1 cellular context compared by ENCODE assay signal in the genomic region with DNA sequence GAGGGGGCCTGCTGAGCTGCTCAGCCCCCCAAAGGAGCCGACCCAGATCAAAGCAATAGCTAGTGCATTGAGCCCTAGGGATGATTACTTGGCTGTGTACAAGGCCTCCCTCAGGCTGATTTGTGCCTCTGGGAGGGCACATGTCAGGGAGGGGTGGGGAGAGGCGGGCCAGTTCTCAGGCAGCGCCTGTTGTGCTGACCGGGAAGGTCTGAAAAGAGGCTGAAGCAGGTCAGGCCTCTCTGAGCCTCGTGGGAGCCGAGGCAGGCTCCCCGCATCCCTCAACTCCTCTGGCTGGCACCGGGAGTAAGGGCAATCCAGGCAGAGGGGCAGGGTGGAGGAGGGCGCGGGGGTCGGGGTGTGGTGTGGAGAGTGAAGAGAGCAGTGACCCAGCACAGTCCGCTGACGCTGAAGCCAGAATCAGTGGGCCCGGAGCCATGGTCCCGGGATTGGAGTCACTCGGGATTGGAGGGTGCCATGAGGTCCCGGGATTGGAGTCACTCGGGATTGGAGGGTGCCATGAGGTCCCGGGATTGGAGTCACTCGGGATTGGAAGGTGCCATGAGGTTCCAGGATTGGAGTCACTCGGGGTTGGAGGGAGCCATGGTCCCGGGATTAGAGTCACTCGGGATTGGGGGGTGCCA.
TF ChIP-seq lines count a peak whose summit lies in the region.

No MANE protein-coding gene starts in this region.

TF ChIP-seq in HepG2, 621 proteins besides CTCF, POLR2A, EP300 and RAD21:
- TF ChIP-seq LCORL (IDR thresholded peaks at IDR 0.05) (no peak), LCORL (CRISPR knock-in tag; IDR thresholded peaks at IDR 0.05) (no peak), ZNF768 (CRISPR knock-in tag; IDR thresholded peaks at IDR 0.05) (peak; percentile 17; the same call in 1 of the 2 replicates), ZNF253 (CRISPR knock-in tag; IDR thresholded peaks at IDR 0.05; ENCODE audit: borderline replicate concordance) (no peak), ZNF816 (CRISPR knock-in tag; IDR thresholded peaks at IDR 0.05; ENCODE audit: borderline replicate concordance) (no peak), JARID2 (CRISPR knock-in tag; IDR thresholded peaks at IDR 0.05; ENCODE audit: insufficient replicate concordance) (no peak), NRL (CRISPR knock-in tag; IDR thresholded peaks at IDR 0.05; ENCODE audit: borderline replicate concordance) (no peak), NFKB2 (CRISPR knock-in tag; IDR thresholded peaks at IDR 0.05; ENCODE audit: borderline replicate concordance) (0 out of 2 replicates have a peak, but pooled peaks have one; percentile 25), KDM5A (IDR thresholded peaks at IDR 0.05; ENCODE audit: borderline replicate concordance, low read length) (no peak), AGO2 (optimal IDR thresholded peaks at IDR 0.05; ENCODE audit: low read depth, low read length) (peak; percentile 96), ZKSCAN5 (CRISPR knock-in tag; IDR thresholded peaks at IDR 0.05) (no peak), PAF1 (CRISPR knock-in tag; IDR thresholded peaks at IDR 0.05) (0 out of 2 replicates have a peak, but pooled peaks have one; percentile 27), RBM22 (optimal IDR thresholded peaks at IDR 0.05; ENCODE audit: low read length) (peak; percentile 68), ZNF563 (CRISPR knock-in tag; IDR thresholded peaks at IDR 0.05) (no peak), ZNF121 (CRISPR knock-in tag; IDR thresholded peaks at IDR 0.05) (no peak), POLR2G (IDR thresholded peaks at IDR 0.05; ENCODE audit: low read depth, low read length) (peak; percentile 56), FOXA1 (IDR thresholded peaks at IDR 0.05) (no peak), FOXA1 (CRISPR knock-in tag; IDR thresholded peaks at IDR 0.05) (0 out of 2 replicates have a peak, but pooled peaks have one; percentile 14), RBFOX2 (IDR thresholded peaks at IDR 0.05; ENCODE audit: low read depth, low read length) (peak; percentile 44; the same call in 1 of the 2 replicates), ZSCAN25 (CRISPR knock-in tag; IDR thresholded peaks at IDR 0.05) (peak; percentile 77), ZNF256 (CRISPR knock-in tag; conservative IDR thresholded peaks at IDR 0.05) (no peak), HDAC6 (IDR thresholded peaks at IDR 0.05; ENCODE audit: low read depth, low read length) (no peak), POLR2AphosphoS5 (IDR thresholded peaks at IDR 0.05; ENCODE audit: low read depth, low read length) (peak; percentile 46; the same call in 1 of the 2 replicates), HHEX (CRISPR knock-in tag; IDR thresholded peaks at IDR 0.05) (no peak), JUND (CRISPR knock-in tag; IDR thresholded peaks at IDR 0.05) (no peak)
- TF ChIP-seq, protein P1, sequence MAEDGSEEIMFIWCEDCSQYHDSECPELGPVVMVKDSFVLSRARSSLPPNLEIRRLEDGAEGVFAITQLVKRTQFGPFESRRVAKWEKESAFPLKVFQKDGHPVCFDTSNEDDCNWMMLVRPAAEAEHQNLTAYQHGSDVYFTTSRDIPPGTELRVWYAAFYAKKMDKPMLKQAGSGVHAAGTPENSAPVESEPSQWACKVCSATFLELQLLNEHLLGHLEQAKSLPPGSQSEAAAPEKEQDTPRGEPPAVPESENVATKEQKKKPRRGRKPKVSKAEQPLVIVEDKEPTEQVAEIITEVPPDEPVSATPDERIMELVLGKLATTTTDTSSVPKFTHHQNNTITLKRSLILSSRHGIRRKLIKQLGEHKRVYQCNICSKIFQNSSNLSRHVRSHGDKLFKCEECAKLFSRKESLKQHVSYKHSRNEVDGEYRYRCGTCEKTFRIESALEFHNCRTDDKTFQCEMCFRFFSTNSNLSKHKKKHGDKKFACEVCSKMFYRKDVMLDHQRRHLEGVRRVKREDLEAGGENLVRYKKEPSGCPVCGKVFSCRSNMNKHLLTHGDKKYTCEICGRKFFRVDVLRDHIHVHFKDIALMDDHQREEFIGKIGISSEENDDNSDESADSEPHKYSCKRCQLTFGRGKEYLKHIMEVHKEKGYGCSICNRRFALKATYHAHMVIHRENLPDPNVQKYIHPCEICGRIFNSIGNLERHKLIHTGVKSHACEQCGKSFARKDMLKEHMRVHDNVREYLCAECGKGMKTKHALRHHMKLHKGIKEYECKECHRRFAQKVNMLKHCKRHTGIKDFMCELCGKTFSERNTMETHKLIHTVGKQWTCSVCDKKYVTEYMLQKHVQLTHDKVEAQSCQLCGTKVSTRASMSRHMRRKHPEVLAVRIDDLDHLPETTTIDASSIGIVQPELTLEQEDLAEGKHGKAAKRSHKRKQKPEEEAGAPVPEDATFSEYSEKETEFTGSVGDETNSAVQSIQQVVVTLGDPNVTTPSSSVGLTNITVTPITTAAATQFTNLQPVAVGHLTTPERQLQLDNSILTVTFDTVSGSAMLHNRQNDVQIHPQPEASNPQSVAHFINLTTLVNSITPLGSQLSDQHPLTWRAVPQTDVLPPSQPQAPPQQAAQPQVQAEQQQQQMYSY (CRISPR knock-in tag; IDR thresholded peaks at IDR 0.05) = peak; percentile 83
- TF ChIP-seq, protein P2, sequence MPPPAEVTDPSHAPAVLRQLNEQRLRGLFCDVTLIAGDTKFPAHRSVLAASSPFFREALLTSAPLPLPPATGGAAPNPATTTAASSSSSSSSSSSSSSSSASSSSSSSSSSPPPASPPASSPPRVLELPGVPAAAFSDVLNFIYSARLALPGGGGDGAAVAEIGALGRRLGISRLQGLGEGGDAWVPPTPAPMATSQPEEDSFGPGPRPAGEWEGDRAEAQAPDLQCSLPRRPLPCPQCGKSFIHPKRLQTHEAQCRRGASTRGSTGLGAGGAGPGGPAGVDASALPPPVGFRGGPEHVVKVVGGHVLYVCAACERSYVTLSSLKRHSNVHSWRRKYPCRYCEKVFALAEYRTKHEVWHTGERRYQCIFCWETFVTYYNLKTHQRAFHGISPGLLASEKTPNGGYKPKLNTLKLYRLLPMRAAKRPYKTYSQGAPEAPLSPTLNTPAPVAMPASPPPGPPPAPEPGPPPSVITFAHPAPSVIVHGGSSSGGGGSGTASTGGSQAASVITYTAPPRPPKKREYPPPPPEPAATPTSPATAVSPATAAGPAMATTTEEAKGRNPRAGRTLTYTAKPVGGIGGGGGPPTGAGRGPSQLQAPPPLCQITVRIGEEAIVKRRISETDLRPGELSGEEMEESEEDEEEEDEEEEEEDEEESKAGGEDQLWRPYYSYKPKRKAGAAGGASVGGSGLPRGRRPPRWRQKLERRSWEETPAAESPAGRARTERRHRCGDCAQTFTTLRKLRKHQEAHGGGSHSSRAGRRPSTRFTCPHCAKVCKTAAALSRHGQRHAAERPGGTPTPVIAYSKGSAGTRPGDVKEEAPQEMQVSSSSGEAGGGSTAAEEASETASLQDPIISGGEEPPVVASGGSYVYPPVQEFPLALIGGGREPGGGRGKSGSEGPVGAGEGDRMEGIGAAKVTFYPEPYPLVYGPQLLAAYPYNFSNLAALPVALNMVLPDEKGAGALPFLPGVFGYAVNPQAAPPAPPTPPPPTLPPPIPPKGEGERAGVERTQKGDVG (CRISPR knock-in tag; IDR thresholded peaks at IDR 0.05; ENCODE audit: borderline replicate concordance) = no peak
- TF ChIP-seq, protein P3, sequence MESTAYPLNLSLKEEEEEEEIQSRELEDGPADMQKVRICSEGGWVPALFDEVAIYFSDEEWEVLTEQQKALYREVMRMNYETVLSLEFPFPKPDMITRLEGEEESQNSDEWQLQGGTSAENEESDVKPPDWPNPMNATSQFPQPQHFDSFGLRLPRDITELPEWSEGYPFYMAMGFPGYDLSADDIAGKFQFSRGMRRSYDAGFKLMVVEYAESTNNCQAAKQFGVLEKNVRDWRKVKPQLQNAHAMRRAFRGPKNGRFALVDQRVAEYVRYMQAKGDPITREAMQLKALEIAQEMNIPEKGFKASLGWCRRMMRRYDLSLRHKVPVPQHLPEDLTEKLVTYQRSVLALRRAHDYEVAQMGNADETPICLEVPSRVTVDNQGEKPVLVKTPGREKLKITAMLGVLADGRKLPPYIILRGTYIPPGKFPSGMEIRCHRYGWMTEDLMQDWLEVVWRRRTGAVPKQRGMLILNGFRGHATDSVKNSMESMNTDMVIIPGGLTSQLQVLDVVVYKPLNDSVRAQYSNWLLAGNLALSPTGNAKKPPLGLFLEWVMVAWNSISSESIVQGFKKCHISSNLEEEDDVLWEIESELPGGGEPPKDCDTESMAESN (CRISPR knock-in tag; conservative IDR thresholded peaks at IDR 0.05) = no peak
- TF ChIP-seq, protein P4, sequence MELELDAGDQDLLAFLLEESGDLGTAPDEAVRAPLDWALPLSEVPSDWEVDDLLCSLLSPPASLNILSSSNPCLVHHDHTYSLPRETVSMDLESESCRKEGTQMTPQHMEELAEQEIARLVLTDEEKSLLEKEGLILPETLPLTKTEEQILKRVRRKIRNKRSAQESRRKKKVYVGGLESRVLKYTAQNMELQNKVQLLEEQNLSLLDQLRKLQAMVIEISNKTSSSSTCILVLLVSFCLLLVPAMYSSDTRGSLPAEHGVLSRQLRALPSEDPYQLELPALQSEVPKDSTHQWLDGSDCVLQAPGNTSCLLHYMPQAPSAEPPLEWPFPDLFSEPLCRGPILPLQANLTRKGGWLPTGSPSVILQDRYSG (CRISPR knock-in tag; IDR thresholded peaks at IDR 0.05) = no peak
- TF ChIP-seq, protein P5, sequence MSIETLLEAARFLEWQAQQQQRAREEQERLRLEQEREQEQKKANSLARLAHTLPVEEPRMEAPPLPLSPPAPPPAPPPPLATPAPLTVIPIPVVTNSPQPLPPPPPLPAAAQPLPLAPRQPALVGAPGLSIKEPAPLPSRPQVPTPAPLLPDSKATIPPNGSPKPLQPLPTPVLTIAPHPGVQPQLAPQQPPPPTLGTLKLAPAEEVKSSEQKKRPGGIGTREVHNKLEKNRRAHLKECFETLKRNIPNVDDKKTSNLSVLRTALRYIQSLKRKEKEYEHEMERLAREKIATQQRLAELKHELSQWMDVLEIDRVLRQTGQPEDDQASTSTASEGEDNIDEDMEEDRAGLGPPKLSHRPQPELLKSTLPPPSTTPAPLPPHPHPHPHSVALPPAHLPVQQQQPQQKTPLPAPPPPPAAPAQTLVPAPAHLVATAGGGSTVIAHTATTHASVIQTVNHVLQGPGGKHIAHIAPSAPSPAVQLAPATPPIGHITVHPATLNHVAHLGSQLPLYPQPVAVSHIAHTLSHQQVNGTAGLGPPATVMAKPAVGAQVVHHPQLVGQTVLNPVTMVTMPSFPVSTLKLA (IDR thresholded peaks at IDR 0.05) = peak; percentile 71
- TF ChIP-seq, protein P6, sequence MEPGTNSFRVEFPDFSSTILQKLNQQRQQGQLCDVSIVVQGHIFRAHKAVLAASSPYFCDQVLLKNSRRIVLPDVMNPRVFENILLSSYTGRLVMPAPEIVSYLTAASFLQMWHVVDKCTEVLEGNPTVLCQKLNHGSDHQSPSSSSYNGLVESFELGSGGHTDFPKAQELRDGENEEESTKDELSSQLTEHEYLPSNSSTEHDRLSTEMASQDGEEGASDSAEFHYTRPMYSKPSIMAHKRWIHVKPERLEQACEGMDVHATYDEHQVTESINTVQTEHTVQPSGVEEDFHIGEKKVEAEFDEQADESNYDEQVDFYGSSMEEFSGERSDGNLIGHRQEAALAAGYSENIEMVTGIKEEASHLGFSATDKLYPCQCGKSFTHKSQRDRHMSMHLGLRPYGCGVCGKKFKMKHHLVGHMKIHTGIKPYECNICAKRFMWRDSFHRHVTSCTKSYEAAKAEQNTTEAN (CRISPR knock-in tag; conservative IDR thresholded peaks at IDR 0.05) = no peak
